11 cellular contexts compared by ENCODE assay signal in the genomic region with DNA sequence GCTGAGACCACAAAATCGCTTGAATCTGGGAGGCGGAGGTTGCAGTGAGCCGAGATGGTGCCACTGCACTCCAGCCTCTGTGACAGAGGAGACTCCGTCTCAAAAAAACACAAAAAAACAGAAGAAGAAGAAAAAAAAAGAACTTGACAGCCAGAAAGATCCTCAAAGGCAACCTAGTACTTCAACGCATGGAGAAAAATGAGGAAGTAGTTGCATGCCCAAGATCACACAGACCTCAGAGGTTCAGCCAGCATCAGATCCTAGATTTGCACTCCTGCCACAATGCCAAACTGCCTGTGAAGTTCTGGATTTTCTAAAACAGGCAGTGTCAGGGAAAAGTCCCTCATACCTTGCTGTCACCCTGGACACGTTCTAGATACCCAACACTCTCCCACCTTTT. TPM values are rescaled to one million over a fixed set of nuclear protein-coding genes. Genes with fewer than 3 reads are reported as not detected.
A peak's percentile ranks its signal among the peaks of the same experiment; 100 is the strongest.
DNase-seq lines count a peak whose midpoint lies in the region; ATAC-seq, FAIRE-seq and TF ChIP-seq lines count a peak whose summit lies in the region.
"Had no signal": no experiment of that assay in that cellular context is flagged by ENCODE, and none has a peak within 500 bp of the region (broad histone marks: within the 10 kb centered on the region; RNA-seq: fewer than 3 reads in every experiment).

No MANE protein-coding gene starts in this region.

- no peak overlapping the region for H3K27ac ChIP-seq in astrocyte (ENCODE audit: low read depth, low read length)
- H3K27ac ChIP-seq: tibial artery had no signal

- H3K27me3 Mint-ChIP-seq in activated CD4-positive, alpha-beta T cell treated with anti-CD3 and anti-CD28 coated beads, Interleukin-2, amount 10 ng/mL, durations not matched to agents 24 days and 14 days: no peaks in the 10 kb centered on the region
- H3K27me3 Mint-ChIP-seq in astrocyte (ENCODE audit: low read depth, unreplicated experiment) (no peaks in the 10 kb centered on the region), osteocyte (ENCODE audit: unreplicated experiment) (no peaks in the 10 kb centered on the region)

- H3K9me3 Mint-ChIP-seq in activated CD4-positive, alpha-beta T cell treated with anti-CD3 and anti-CD28 coated beads, Interleukin-2, amount 10 ng/mL, durations not matched to agents 24 days and 14 days: no peaks in the 10 kb centered on the region
- H3K9me3 Mint-ChIP-seq in astrocyte (ENCODE audit: unreplicated experiment) (no peaks in the 10 kb centered on the region), osteocyte (ENCODE audit: unreplicated experiment) (no peaks in the 10 kb centered on the region)

- H3K4me2 ChIP-seq in astrocyte (ENCODE audit: low read length): peak overlapping the region; percentile 93

- H3K4me3 ChIP-seq in astrocyte (ENCODE audit: insufficient read depth, low read depth, low read length) (no peak overlapping the region), MG63 (no peak overlapping the region)

- peaks cover 33% of the 10 kb centered on the region for H3K79me2 ChIP-seq in astrocyte (ENCODE audit: insufficient read depth, low read length)

- no peaks in the 10 kb centered on the region for H3K9me3 ChIP-seq in astrocyte (ENCODE audit: insufficient read depth, low read depth, low read length)
- H3K9me3 ChIP-seq in MG63: no peaks in the 10 kb centered on the region
- H3K9me3 ChIP-seq: tibial artery had no signal

- peaks cover 23% of the 10 kb centered on the region for H4K20me1 ChIP-seq in astrocyte (ENCODE audit: insufficient read depth, low read length)

- peak overlapping the region; percentile 93 for H3K4me3 Mint-ChIP-seq in activated CD4-positive, alpha-beta T cell treated with anti-CD3 and anti-CD28 coated beads, Interleukin-2, amount 10 ng/mL, durations not matched to agents 24 days and 14 days
- H3K4me3 Mint-ChIP-seq in astrocyte (ENCODE audit: unreplicated experiment) (peak overlapping the region; percentile 96), osteocyte (ENCODE audit: unreplicated experiment) (peak overlapping the region; percentile 10)

- ATAC-seq in GM21576 (IDR thresholded peaks at IDR 0.05; ENCODE audit: unreplicated experiment) (no peak), HG03439 (IDR thresholded peaks at IDR 0.05; ENCODE audit: unreplicated experiment) (no peak)
- ATAC-seq: left cardiac atrium had no signal

- no peak overlapping the region for H3K9ac ChIP-seq in astrocyte (ENCODE audit: low read length)

- H3K27ac Mint-ChIP-seq in activated CD4-positive, alpha-beta T cell treated with anti-CD3 and anti-CD28 coated beads, Interleukin-2, amount 10 ng/mL, durations not matched to agents 24 days and 14 days: peak overlapping the region; percentile 92
- no peak overlapping the region for H3K27ac Mint-ChIP-seq in astrocyte (ENCODE audit: unreplicated experiment)
- no peak overlapping the region for H3K27ac Mint-ChIP-seq in osteocyte (ENCODE audit: unreplicated experiment)

- TF ChIP-seq CTCF in astrocyte (IDR thresholded peaks at IDR 0.05; ENCODE audit: insufficient read depth, low read depth, low read length): no peak
- TF ChIP-seq CTCF in osteocyte (IDR thresholded peaks at IDR 0.05): no peak

- intact Hi-C loops in activated CD4-positive, alpha-beta T cell treated with anti-CD3 and anti-CD28 coated beads, Interleukin-2, amount 10 ng/mL, durations not matched to agents 24 days and 14 days (cut with micrococcal nuclease): loop anchor here (5.0 to 10.0 kb wide), 4 partner anchors 80 to 543 kb away; partner anchors contain the start of gene RASD1

- no peak for FAIRE-seq in astrocyte (lab: Jason Lieb, UNC)

- DNase-seq in activated CD4-positive, alpha-beta T cell treated with anti-CD3 and anti-CD28 coated beads, Interleukin-2, amount 10 ng/mL, durations not matched to agents 24 days and 14 days: no peak
- no peak for DNase-seq in activated CD4-positive, alpha-beta T cell treated with anti-CD3 and anti-CD28 coated beads, Interleukin-2, amount 50 U/mL, for 4 hours
- peak; percentile 87 for DNase-seq in NOMO-1 treated with DMSO at 0.1 percent for 48 hours (lab: John Stamatoyannopoulos, UW; ENCODE audit: unreplicated experiment)
- DNase-seq in astrocyte (ENCODE audit: low read depth): no peak
- DNase-seq in osteocyte (ENCODE audit: extremely low spot score, unreplicated experiment): no peak
- no peak for DNase-seq in MG63
- DNase-seq: left cardiac atrium; NK-92 treated with Interleukin-12 subunit alpha and Interleukin-12 subunit beta, amount 100 ng/mL, for 24 hours had no signal

- H3K27me3 ChIP-seq in astrocyte (ENCODE audit: insufficient read depth, low read length): no peaks in the 10 kb centered on the region
- H3K27me3 ChIP-seq in MG63: no peaks in the 10 kb centered on the region
- H3K27me3 ChIP-seq: tibial artery had no signal

- H3K4me1 Mint-ChIP-seq in activated CD4-positive, alpha-beta T cell treated with anti-CD3 and anti-CD28 coated beads, Interleukin-2, amount 10 ng/mL, durations not matched to agents 24 days and 14 days: peaks cover 50% of the 10 kb centered on the region
- peaks cover 23% of the 10 kb centered on the region for H3K4me1 Mint-ChIP-seq in astrocyte (ENCODE audit: low read depth, unreplicated experiment)
- peaks cover 42% of the 10 kb centered on the region for H3K4me1 Mint-ChIP-seq in osteocyte (ENCODE audit: unreplicated experiment)

- H2AFZ ChIP-seq in astrocyte (ENCODE audit: low read depth, low read length): no peak overlapping the region

- H3K36me3 ChIP-seq in astrocyte (ENCODE audit: insufficient read depth, low read length) (no peaks in the 10 kb centered on the region), MG63 (no peaks in the 10 kb centered on the region)
- H3K36me3 ChIP-seq: tibial artery had no signal

- peaks cover 15% of the 10 kb centered on the region for H3K4me1 ChIP-seq in astrocyte (ENCODE audit: insufficient read depth, low read length)

- peaks cover 19% of the 10 kb centered on the region for H3K36me3 Mint-ChIP-seq in activated CD4-positive, alpha-beta T cell treated with anti-CD3 and anti-CD28 coated beads, Interleukin-2, amount 10 ng/mL, durations not matched to agents 24 days and 14 days (ENCODE audit: low read depth)
- H3K36me3 Mint-ChIP-seq in astrocyte (ENCODE audit: low read depth, unreplicated experiment) (peaks cover 2% of the 10 kb centered on the region), osteocyte (ENCODE audit: unreplicated experiment) (no peaks in the 10 kb centered on the region)

RNA-seq across cellular contexts. Expression of gene ATPAF2, which starts 1.5 kb away (rescaled TPM):
- 31.9 and 33.1 TPM in 2 replicates for total RNA-seq in activated CD4-positive, alpha-beta T cell treated with anti-CD3 and anti-CD28 coated beads, Interleukin-2, amount 10 ng/mL, durations not matched to agents 24 days and 14 days
- total RNA-seq in astrocyte: 24.8 and 27.9 TPM in 2 replicates
- 21.8 and 26.6 TPM in 2 replicates for total RNA-seq in osteocyte
- total RNA-seq in MG63 (2014; rRNA removed; shearing (Covaris generic); ENCODE audit: low replicate concordance): 12.5 and 39.0 TPM in 2 replicates

RNA-seq across cellular contexts. Expression of gene GID4, which starts 1.7 kb away (rescaled TPM):
- total RNA-seq in activated CD4-positive, alpha-beta T cell treated with anti-CD3 and anti-CD28 coated beads, Interleukin-2, amount 10 ng/mL, durations not matched to agents 24 days and 14 days: 9.6 and 11.3 TPM in 2 replicates
- total RNA-seq in astrocyte (9.2 and 9.9 TPM in 2 replicates), osteocyte (9.2 and 12.9 TPM in 2 replicates)
- total RNA-seq in MG63 (2014; rRNA removed; shearing (Covaris generic); ENCODE audit: low replicate concordance): 3.2 and 4.2 TPM in 2 replicates

RNA-seq across cellular contexts. Expression of gene DRG2, which starts 50.3 kb away (rescaled TPM):
- 60.8 and 64.3 TPM in 2 replicates for total RNA-seq in activated CD4-positive, alpha-beta T cell treated with anti-CD3 and anti-CD28 coated beads, Interleukin-2, amount 10 ng/mL, durations not matched to agents 24 days and 14 days
- total RNA-seq in astrocyte (32.2 and 35.0 TPM in 2 replicates), osteocyte (40.8 and 41.2 TPM in 2 replicates)
- 28.4 and 41.5 TPM in 2 replicates for total RNA-seq in MG63 (2014; rRNA removed; shearing (Covaris generic); ENCODE audit: low replicate concordance)

Comparison
In these comparisons a context has a peak if more than half of its experiments do, and no peak if none do; other contexts are left out.
1. H3K4me3 Mint-ChIP-seq: peak in every context shown above with its lines; median percentile 96 in astrocyte; 93 in activated CD4-positive, alpha-beta T cell treated with anti-CD3 and anti-CD28 coated beads, Interleukin-2, amount 10 ng/mL, durations not matched to agents 24 days and 14 days; 10 in osteocyte.